Comparison of ENCODE assay signal across 15 cellular contexts in genomic region chr7:30804078-30804661, GRCh38. TPM values are rescaled to one million over a fixed set of nuclear protein-coding genes. Genes with fewer than 3 reads are reported as not detected.
A peak's percentile ranks its signal among the peaks of the same experiment; 100 is the strongest.
DNase-seq lines count a peak whose midpoint lies in the region; ATAC-seq and TF ChIP-seq lines count a peak whose summit lies in the region.
"Had no signal": no experiment of that assay in that cellular context is flagged by ENCODE, and none has a peak within 500 bp of the region (broad histone marks: within the 10 kb centered on the region; RNA-seq: fewer than 3 reads in every experiment).

No MANE protein-coding gene starts in this region.

- TF ChIP-seq CTCF in fibroblast of villous mesenchyme (IDR thresholded peaks at IDR 0.05; ENCODE audit: insufficient read depth, low read depth, low read length) = no peak

- no peaks in the 10 kb centered on the region; the same call in 1 of the 2 replicates for H3K27me3 ChIP-seq in GM23248 (replicated peaks; ENCODE audit: insufficient read depth)
- H3K27me3 ChIP-seq in adipocyte (replicated peaks; ENCODE audit: control insufficient read depth, insufficient read depth, low read length) = no peaks in the 10 kb centered on the region
- H3K27me3 ChIP-seq: pancreas, suprapubic skin had no signal

- H3K79me2 ChIP-seq in GM23248 (ENCODE audit: insufficient read depth) = no peaks in the 10 kb centered on the region

- H3K9ac ChIP-seq in GM23248 (no peak overlapping the region), adipocyte (ENCODE audit: low read length) (peak overlapping the region; percentile 28)

- H3K9me3 ChIP-seq in GM23248 (ENCODE audit: low read depth) = no peaks in the 10 kb centered on the region
- no peaks in the 10 kb centered on the region for H3K9me3 ChIP-seq in adipocyte (ENCODE audit: control insufficient read depth, low read length)
- H3K9me3 ChIP-seq: pancreas, suprapubic skin had no signal

- H3K36me3 ChIP-seq in GM23248 (ENCODE audit: low read depth) = no peaks in the 10 kb centered on the region
- no peaks in the 10 kb centered on the region for H3K36me3 ChIP-seq in adipocyte (ENCODE audit: control insufficient read depth, insufficient read depth, low read length, severe bottlenecking)
- H3K36me3 ChIP-seq: pancreas, suprapubic skin had no signal

- ATAC-seq in HG02970 (IDR thresholded peaks at IDR 0.05; ENCODE audit: low FRiP score, unreplicated experiment) = no peak
- ATAC-seq in GM21526 (IDR thresholded peaks at IDR 0.05; ENCODE audit: low FRiP score, unreplicated experiment) = no peak
- ATAC-seq: left lobe of liver, pancreas had no signal

- H3K27ac ChIP-seq in GM23248 = peak overlapping the region; percentile 39
- H3K27ac ChIP-seq: pancreas, suprapubic skin had no signal

- no peak overlapping the region for H2AFZ ChIP-seq in GM23248

- DNase-seq in GM23248 (peak; percentile 86), adipocyte (ENCODE audit: low read depth) (peak; percentile 83), fibroblast of villous mesenchyme (ENCODE audit: low read depth) (peak; percentile 91), stromal cell of bone marrow (ENCODE audit: low read depth) (peak; percentile 78), NCI-H1436 (lab: John Stamatoyannopoulos, UW) (no peak)
- DNase-seq in NK-92 treated with Interleukin-12 subunit alpha and Interleukin-12 subunit beta, amount 100 ng/mL, for 24 hours (lab: John Stamatoyannopoulos, UW) = no peak
- DNase-seq: activated CD4-positive, alpha-beta T cell treated with anti-CD3 and anti-CD28 coated beads, Interleukin-2, amount 50 U/mL, for 48 hours; activated naive CD4-positive, alpha-beta T cell treated with anti-CD3 and anti-CD28 coated beads, Interleukin-2, amount 50 U/mL, for 16 hours; NCI-H510A treated with DMSO at 0.1 percent for 48 hours; pancreas had no signal

- H3F3A ChIP-seq in GM23248 (ENCODE audit: insufficient read depth) = peaks cover 43% of the 10 kb centered on the region

- 26 to 28% methylated on average over 3 of the region's 3 CpGs for WGBS in GM23248 (ENCODE audit: low coverage in 1 of 2, low lambda C conversion rate in 2 of 2, missing lambda C conversion rate in 2 of 2), 2 experiments

- peaks cover 40% of the 10 kb centered on the region for H3K4me1 ChIP-seq in GM23248 (ENCODE audit: insufficient read depth)
- peaks cover 43% of the 10 kb centered on the region for H3K4me1 ChIP-seq in adipocyte (ENCODE audit: control insufficient read depth, insufficient read depth, low read length)
- H3K4me1 ChIP-seq: pancreas had no signal

- H3K9me2 ChIP-seq in GM23248 (ENCODE audit: insufficient read depth) = no peaks in the 10 kb centered on the region

- in situ Hi-C loops in GM23248 (cut with MboI) = loop anchor here (5.0 kb wide), 2 partner anchors 173 to 318 kb away; no protein-coding TSS in a partner anchor

- no peaks in the 10 kb centered on the region for H4K20me1 ChIP-seq in GM23248 (ENCODE audit: insufficient read depth)

- H3K4me3 ChIP-seq in GM23248 = peak overlapping the region; percentile 20; the same call in 1 of the 2 replicates
- no peak overlapping the region for H3K4me3 ChIP-seq in adipocyte (ENCODE audit: low read length)
- no peak overlapping the region for H3K4me3 ChIP-seq in fibroblast of villous mesenchyme (ENCODE audit: low read depth, low read length)
- H3K4me3 ChIP-seq: pancreas, suprapubic skin had no signal

- H3K4me2 ChIP-seq in GM23248 (ENCODE audit: unreplicated experiment) = peak overlapping the region; percentile 69

RNA-seq across cellular contexts. Expression of gene MINDY4, which starts 33.0 kb away (rescaled TPM):
- total RNA-seq in GM23248 (2014; rRNA removed; shearing (Covaris generic)) = 1.8 and 3.5 TPM in 2 replicates
- 2.5 and 2.6 TPM in 2 replicates for polyA plus RNA-seq in GM23248 (2016; fragmentation: Nextera tagmentation; extraction: Ambion mirVana)
- 11.0 and 17.3 TPM in 2 replicates for total RNA-seq in fibroblast of villous mesenchyme

RNA-seq across cellular contexts. Expression of gene INMT, which starts 52.2 kb away (rescaled TPM):
- 0.13 TPM in 1 of 2 replicates, not detected in the other for total RNA-seq in GM23248 (2014; rRNA removed; shearing (Covaris generic))
- 0.09 TPM in 2 replicates for polyA plus RNA-seq in GM23248 (2016; fragmentation: Nextera tagmentation; extraction: Ambion mirVana)
- total RNA-seq in fibroblast of villous mesenchyme = 15.8 and 48.4 TPM in 2 replicates
- total RNA-seq: SK-MEL-5 had no signal

Comparison
In these comparisons a context has a peak if more than half of its experiments do, and no peak if none do; other contexts are left out.
1. DNase-seq: peak in GM23248 (single experiment), adipocyte (single experiment), fibroblast of villous mesenchyme (single experiment) and stromal cell of bone marrow (single experiment); none in NK-92 treated with Interleukin-12 subunit alpha and Interleukin-12 subunit beta, amount 100 ng/mL, for 24 hours (single experiment) and NCI-H1436 (single experiment).
2. RNA of gene INMT, which starts 52.2 kb away (total RNA-seq): 15.8 to 48.4 TPM in fibroblast of villous mesenchyme; 0.13 TPM in GM23248; every median in the first group is over 10 times any median in the second.